3 cellular contexts compared by ENCODE assay signal in genomic region chr3:32964781-32965180, GRCh38. TPM values are rescaled to one million over a fixed set of nuclear protein-coding genes. Genes with fewer than 3 reads are reported as not detected.
"Had no signal": no experiment of that assay in that cellular context is flagged by ENCODE, and none has a peak within 500 bp of the region (broad histone marks: within the 10 kb centered on the region; RNA-seq: fewer than 3 reads in every experiment).

No MANE protein-coding gene starts in this region.

RNA-seq across cellular contexts. Expression of gene CCR4, which starts 13.3 kb away (rescaled TPM):
- total RNA-seq: cardiac muscle cell, epithelial cell of proximal tubule, foreskin keratinocyte had no signal
